24 cellular contexts compared by ENCODE assay signal in the genomic region with DNA sequence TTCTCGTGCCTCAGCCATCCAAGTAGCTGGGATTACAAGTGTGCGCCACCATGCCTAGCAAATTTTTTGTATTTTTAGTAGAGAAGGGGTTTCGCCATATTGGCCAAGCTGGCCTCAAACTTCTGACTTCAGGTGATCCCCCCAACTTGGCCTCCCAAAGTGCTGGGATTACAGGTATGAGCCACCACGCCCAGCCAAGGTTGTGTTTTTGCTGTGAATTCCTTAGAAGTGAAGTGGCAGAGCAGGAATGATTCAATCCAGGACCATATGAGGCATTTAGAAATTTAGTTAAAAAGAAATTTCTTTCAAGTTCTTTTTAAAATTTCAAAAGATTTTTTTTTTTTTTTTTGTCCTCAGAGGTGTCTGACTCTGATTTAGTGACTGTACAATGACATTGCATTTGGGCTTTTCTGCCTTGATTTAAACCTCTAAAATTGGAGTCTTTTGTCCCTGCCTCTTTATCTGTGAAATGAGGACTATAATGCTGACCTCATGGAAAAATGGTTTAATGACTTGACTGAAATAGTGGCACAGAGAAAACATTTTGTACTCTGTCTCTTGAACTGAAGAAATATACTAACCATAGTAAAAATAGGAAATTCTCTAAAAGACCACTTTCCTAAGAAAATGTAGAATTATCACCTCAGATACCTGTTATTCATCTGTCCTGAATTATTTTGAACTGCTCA. TPM values are rescaled to one million over a fixed set of nuclear protein-coding genes. Genes with fewer than 3 reads are reported as not detected.
DNase-seq lines count a peak whose midpoint lies in the region; ATAC-seq, FAIRE-seq and TF ChIP-seq lines count a peak whose summit lies in the region.
"Had no signal": no experiment of that assay in that cellular context is flagged by ENCODE, and none has a peak within 500 bp of the region (broad histone marks: within the 10 kb centered on the region; RNA-seq: fewer than 3 reads in every experiment).

No MANE protein-coding gene starts in this region.

- no peaks in the 10 kb centered on the region for H3K36me3 ChIP-seq in HepG2 (replicated peaks in 1 of 2; ENCODE audit: control insufficient read depth in 1 of 2, insufficient read depth in 2 of 2, low read length in 2 of 2)
- H3K36me3 ChIP-seq in right lobe of liver: no peaks in the 10 kb centered on the region
- no peaks in the 10 kb centered on the region for H3K36me3 ChIP-seq in PC-3 (ENCODE audit: low read depth, low read length)
- H3K36me3 ChIP-seq in stomach: no peaks in the 10 kb centered on the region
- H3K36me3 ChIP-seq: HAP-1 had no signal

- no peaks in the 10 kb centered on the region for H4K20me1 ChIP-seq in HepG2 (ENCODE audit: insufficient read depth, low read length)
- H4K20me1 ChIP-seq in PC-3 (ENCODE audit: low read length): no peaks in the 10 kb centered on the region

- H3K4me1 Mint-ChIP-seq in activated CD4-positive, alpha-beta T cell treated with anti-CD3 and anti-CD28 coated beads, Interleukin-2, amount 10 ng/mL, durations not matched to agents 24 days and 14 days: no peaks in the 10 kb centered on the region
- H3K4me1 Mint-ChIP-seq: CD8-positive, alpha-beta memory T cell had no signal

- H2AFZ ChIP-seq in HepG2 (ENCODE audit: low read length) (no peak overlapping the region), PC-3 (ENCODE audit: low read length) (no peak overlapping the region)
- H2AFZ ChIP-seq: GM23338 had no signal

- CTCF ChIA-PET in HepG2 (lab: Yijun Ruan, JAX; ENCODE audit: low intra/inter-chr PET ratio, low total read pairs): no interaction called here
- CTCF ChIA-PET in PC-3 (lab: Charles Lee): no interaction called here

- H3K9me3 ChIP-seq in HepG2 (ENCODE audit: low read length) (no peaks in the 10 kb centered on the region), right lobe of liver (no peaks in the 10 kb centered on the region), PC-3 (ENCODE audit: low read length) (no peaks in the 10 kb centered on the region), stomach (no peaks in the 10 kb centered on the region)
- H3K9me3 ChIP-seq: HAP-1 had no signal

- intact Hi-C loops in activated CD4-positive, alpha-beta T cell treated with anti-CD3 and anti-CD28 coated beads, Interleukin-2, amount 10 ng/mL, durations not matched to agents 24 days and 14 days (cut with micrococcal nuclease): no loop called here
- intact Hi-C loops in HepG2 (cut with micrococcal nuclease; ENCODE audit: unreplicated experiment) (no loop called here), right lobe of liver (cut with DNase I) (no loop called here), PC-3 (cut with micrococcal nuclease) (no loop called here), stomach (cut with DNase I; ENCODE audit: low total_unique reads) (no loop called here)

- no peaks in the 10 kb centered on the region for H3K9me2 ChIP-seq in PC-3 (replicated peaks; ENCODE audit: low read length)

- ATAC-seq in HepG2: no peak
- ATAC-seq in right lobe of liver: no peak
- no peak for ATAC-seq in PC-3
- ATAC-seq in foreskin keratinocyte: peak; percentile 57
- ATAC-seq in HG02759 (IDR thresholded peaks at IDR 0.05; ENCODE audit: unreplicated experiment): no peak
- ATAC-seq: GM23338, Right ventricle myocardium inferior had no signal

- no peaks in the 10 kb centered on the region for H3K9me3 Mint-ChIP-seq in activated CD4-positive, alpha-beta T cell treated with anti-CD3 and anti-CD28 coated beads, Interleukin-2, amount 10 ng/mL, durations not matched to agents 24 days and 14 days
- H3K9me3 Mint-ChIP-seq: GM23338 had no signal

- WGBS in HepG2 (ENCODE audit: low lambda C conversion rate): 37% methylated on average over 4 of the region's 4 CpGs
- 79% methylated on average over 4 of the region's 4 CpGs for WGBS in right lobe of liver (ENCODE audit: insufficient coverage, low coverage, low lambda C conversion rate, missing lambda C conversion rate)
- WGBS in stomach, 5 donors: 92 to 96% (median 95%) methylated on average over 4 of the region's 4 CpGs

- in situ Hi-C loops in HepG2 (cut with HindIII; ENCODE audit: extremely low pct_ligation_motif_present, low pct_unique_long_range_greater_than_20kb): no loop called here

- no peak overlapping the region for H3K4me3 ChIP-seq in HepG2 (replicated peaks in 1 of 3; ENCODE audit: insufficient read depth in 1 of 3, low read depth in 2 of 3, low read length in 3 of 3)
- no peak overlapping the region for H3K4me3 ChIP-seq in right lobe of liver
- no peak overlapping the region for H3K4me3 ChIP-seq in PC-3 (ENCODE audit: low read length)
- H3K4me3 ChIP-seq in stomach: no peak overlapping the region
- H3K4me3 ChIP-seq: GM23338, HAP-1 had no signal

- H3K27ac ChIP-seq in HepG2 (ENCODE audit: extremely low read length, insufficient read depth, low read length) (no peak overlapping the region), right lobe of liver (no peak overlapping the region), PC-3 (ENCODE audit: low read length) (no peak overlapping the region), foreskin keratinocyte (no peak overlapping the region), stomach (no peak overlapping the region)
- H3K27ac ChIP-seq: C4-2B had no signal

- H3K4me3 Mint-ChIP-seq in activated CD4-positive, alpha-beta T cell treated with anti-CD3 and anti-CD28 coated beads, Interleukin-2, amount 10 ng/mL, durations not matched to agents 24 days and 14 days: no peak overlapping the region
- H3K4me3 Mint-ChIP-seq: CD8-positive, alpha-beta memory T cell; GM23338 had no signal

- BruUV-seq in HepG2 (replicated peaks; lab: Mats Ljungman, UMichigan): no TSS peak
- no TSS peak for BruUV-seq in PC-3 (replicated peaks; lab: Mats Ljungman, UMichigan)

- H3K27me3 ChIP-seq in HepG2 (ENCODE audit: control insufficient read depth in 1 of 2, insufficient read depth in 2 of 2, low read length in 2 of 2) (no peaks in the 10 kb centered on the region), right lobe of liver (no peaks in the 10 kb centered on the region), PC-3 (ENCODE audit: low read length) (no peaks in the 10 kb centered on the region), foreskin keratinocyte (no peaks in the 10 kb centered on the region), stomach (no peaks in the 10 kb centered on the region)

- TF ChIP-seq POLR2A in HepG2 (IDR thresholded peaks at IDR 0.05; ENCODE audit: insufficient read depth in 1 of 2, low read depth in 2 of 2, low read length in 2 of 2): no peak
- TF ChIP-seq POLR2A in right lobe of liver (IDR thresholded peaks at IDR 0.05): no peak
- no peak for TF ChIP-seq POLR2A in stomach (IDR thresholded peaks at IDR 0.05)

- TF ChIP-seq RAD21 in HepG2 (CRISPR knock-in tag; IDR thresholded peaks at IDR 0.05): no peak

- H3K4me2 ChIP-seq in HepG2 (ENCODE audit: low read depth, low read length) (no peak overlapping the region), PC-3 (ENCODE audit: low read length) (no peak overlapping the region)
- H3K4me2 ChIP-seq: GM23338 had no signal

- no peaks in the 10 kb centered on the region for H3F3A ChIP-seq in PC-3 (ENCODE audit: low read length, unreplicated experiment)

- TF ChIP-seq EP300 in HepG2 (IDR thresholded peaks at IDR 0.05; ENCODE audit: low read depth in 2 of 2, low read length in 2 of 2) (no peak), HepG2 (CRISPR knock-in tag; IDR thresholded peaks at IDR 0.05; ENCODE audit: borderline replicate concordance) (no peak), stomach (IDR thresholded peaks at IDR 0.05) (no peak)

- no peak for FAIRE-seq in HepG2 (lab: Jason Lieb, UNC)
- FAIRE-seq: G401.6, GM12892, RCC 7860 had no signal

- DNase-seq in activated CD4-positive, alpha-beta T cell treated with anti-CD3 and anti-CD28 coated beads, Interleukin-2, amount 50 U/mL, for 48 hours: peak; percentile 3 to 20
- no peak for DNase-seq in activated CD4-positive, alpha-beta T cell treated with anti-CD3 and anti-CD28 coated beads, Interleukin-2, amount 10 ng/mL, durations not matched to agents 24 days and 14 days
- DNase-seq in HepG2 (ENCODE audit: low spot score) (no peak), right lobe of liver (no peak), PC-3 (peak; percentile 20), foreskin keratinocyte (peak; percentile 23 to 61), stomach (no peak)
- DNase-seq: CD8-positive, alpha-beta memory T cell; NCI-H1105 treated with DMSO at 0.1 percent for 48 hours; NCI-H2029 treated with DMSO at 0.1 percent for 48 hours; NCI-H345; NCI-H524; NCI-H774 had no signal

- H3K79me2 ChIP-seq in HepG2 (ENCODE audit: insufficient read depth, low read length) (no peaks in the 10 kb centered on the region), PC-3 (ENCODE audit: low read length) (no peaks in the 10 kb centered on the region)

- H3K9ac ChIP-seq in HepG2 (ENCODE audit: insufficient read depth, low read depth, low read length): no peak overlapping the region
- H3K9ac ChIP-seq in PC-3 (ENCODE audit: low read length): no peak overlapping the region

- POLR2A ChIA-PET in HepG2 (lab: Yijun Ruan, JAX): no interaction called here
- POLR2A ChIA-PET in PC-3 (lab: Charles Lee; ENCODE audit: unreplicated experiment): no interaction called here

- no peak overlapping the region for H3K27ac Mint-ChIP-seq in activated CD4-positive, alpha-beta T cell treated with anti-CD3 and anti-CD28 coated beads, Interleukin-2, amount 10 ng/mL, durations not matched to agents 24 days and 14 days
- H3K27ac Mint-ChIP-seq: CD8-positive, alpha-beta memory T cell; GM23338 had no signal

- no peaks in the 10 kb centered on the region for H3K36me3 Mint-ChIP-seq in activated CD4-positive, alpha-beta T cell treated with anti-CD3 and anti-CD28 coated beads, Interleukin-2, amount 10 ng/mL, durations not matched to agents 24 days and 14 days (ENCODE audit: low read depth)
- H3K36me3 Mint-ChIP-seq: CD8-positive, alpha-beta memory T cell had no signal

- H3K27me3 Mint-ChIP-seq in activated CD4-positive, alpha-beta T cell treated with anti-CD3 and anti-CD28 coated beads, Interleukin-2, amount 10 ng/mL, durations not matched to agents 24 days and 14 days: peaks cover 2% of the 10 kb centered on the region
- H3K27me3 Mint-ChIP-seq: CD8-positive, alpha-beta memory T cell had no signal

- H3K4me1 ChIP-seq in HepG2 (ENCODE audit: insufficient read depth, low read length): no peaks in the 10 kb centered on the region
- H3K4me1 ChIP-seq in right lobe of liver: no peaks in the 10 kb centered on the region
- H3K4me1 ChIP-seq in PC-3 (ENCODE audit: insufficient read depth, low read length): peaks cover 6% of the 10 kb centered on the region; the same call in 1 of the 2 replicates
- peaks cover 10% of the 10 kb centered on the region for H3K4me1 ChIP-seq in foreskin keratinocyte
- no peaks in the 10 kb centered on the region for H3K4me1 ChIP-seq in stomach

- TF ChIP-seq CTCF in HepG2 (CRISPR knock-in tag; IDR thresholded peaks at IDR 0.05) (no peak), right lobe of liver (IDR thresholded peaks at IDR 0.05) (no peak), PC-3 (conservative IDR thresholded peaks at IDR 0.05; ENCODE audit: low read depth, low read length) (no peak), foreskin keratinocyte (conservative IDR thresholded peaks at IDR 0.05) (no peak), stomach (IDR thresholded peaks at IDR 0.05) (no peak)

RNA-seq across cellular contexts. Expression of a gene that starts 59.9 kb away (rescaled TPM):
- total RNA-seq in activated CD4-positive, alpha-beta T cell treated with anti-CD3 and anti-CD28 coated beads, Interleukin-2, amount 10 ng/mL, durations not matched to agents 24 days and 14 days: 25.5 and 25.7 TPM in 2 replicates
- total RNA-seq in HepG2 (2016; rRNA removed; fragmentation: Illumina TruSeq; extraction: Trizol) (not detected in 2 replicates), right lobe of liver (100 to 1,000 TPM in 2 of 6 experiments, 10 to 100 TPM in 1, 1 to 10 TPM in 1, under 1 TPM in 1, not detected in 1; 0.18 to 128 (median 62.8) TPM), PC-3 (2014; rRNA removed) (not detected in 2 replicates), foreskin keratinocyte (not detected in 2 replicates), stomach (1 to 10 TPM in 2 of 5 donors, not detected in 3; 1.2 to 4.4 TPM)
- not detected in 2 replicates for total RNA-seq in HepG2 (2016; cell fraction: cytosol; rRNA removed; fragmentation: Illumina TruSeq; extraction: Trizol; ENCODE audit: low read depth)
- not detected in 2 replicates for total RNA-seq in HepG2 (2016; cell fraction: insoluble cytoplasmic fraction; rRNA removed; fragmentation: Illumina TruSeq; extraction: Trizol)
- not detected in 2 replicates for total RNA-seq in HepG2 (2016; cell fraction: membrane; rRNA removed; fragmentation: Illumina TruSeq; extraction: Trizol)
- not detected in 2 replicates for total RNA-seq in HepG2 (2016; cell fraction: nucleus; rRNA removed; fragmentation: Illumina TruSeq; extraction: Trizol)
- polyA plus RNA-seq in HepG2 (2011; rRNA removed) (not detected in 2 replicates), foreskin keratinocyte (not detected in 2 replicates), stomach (10 to 100 TPM in 1 of 3 donors, 1 to 10 TPM in 2; 1.1 to 80.6 (median 3.4) TPM)
- not detected in 2 replicates for polyA plus RNA-seq in HepG2 (2011; cell fraction: cytosol; rRNA removed)
- not detected in 2 replicates for polyA plus RNA-seq in HepG2 (2011; cell fraction: nucleus; rRNA removed)
- polyA plus RNA-seq in HepG2 (2012): not detected in 2 replicates
- not detected in 2 replicates for polyA plus RNA-seq in HepG2 (2016; cell fraction: cytosol; fragmentation: Illumina TruSeq; extraction: Trizol; ENCODE audit: low read depth)
- not detected in 2 replicates for polyA plus RNA-seq in HepG2 (2016; cell fraction: insoluble cytoplasmic fraction; fragmentation: Illumina TruSeq; extraction: Trizol; ENCODE audit: low read depth)
- not detected in 2 replicates for polyA plus RNA-seq in HepG2 (2016; cell fraction: membrane; fragmentation: Illumina TruSeq; extraction: Trizol; ENCODE audit: low read depth)
- polyA plus RNA-seq in HepG2 (2016; cell fraction: nucleus; fragmentation: Illumina TruSeq; extraction: Trizol; ENCODE audit: insufficient read depth, low read depth): not detected in 2 replicates
- polyA minus RNA-seq in HepG2 (2011; rRNA and poly(A)+ RNA removed; ENCODE audit: low replicate concordance): not detected in 2 replicates
- not detected in 2 replicates for polyA minus RNA-seq in HepG2 (2011; cell fraction: cytosol; rRNA and poly(A)+ RNA removed)
- not detected in 2 replicates for polyA minus RNA-seq in HepG2 (2011; cell fraction: nucleus; rRNA and poly(A)+ RNA removed)
- total RNA-seq: A172, Daoy, GM23338, HT1080, Right ventricle myocardium inferior had no signal
- polyA plus RNA-seq: GM23338 had no signal

Comparison
In these comparisons a context has a peak if more than half of its experiments do, and no peak if none do; other contexts are left out.
1. DNase-seq: peak in activated CD4-positive, alpha-beta T cell treated with anti-CD3 and anti-CD28 coated beads, Interleukin-2, amount 50 U/mL, for 48 hours (2 of 2), PC-3 (single experiment) and foreskin keratinocyte (2 of 2); none in activated CD4-positive, alpha-beta T cell treated with anti-CD3 and anti-CD28 coated beads, Interleukin-2, amount 10 ng/mL, durations not matched to agents 24 days and 14 days (single experiment), HepG2 (single experiment), right lobe of liver (0 of 3) and stomach (single experiment).